ENCODE assay signal across 11 cellular contexts in the genomic region with DNA sequence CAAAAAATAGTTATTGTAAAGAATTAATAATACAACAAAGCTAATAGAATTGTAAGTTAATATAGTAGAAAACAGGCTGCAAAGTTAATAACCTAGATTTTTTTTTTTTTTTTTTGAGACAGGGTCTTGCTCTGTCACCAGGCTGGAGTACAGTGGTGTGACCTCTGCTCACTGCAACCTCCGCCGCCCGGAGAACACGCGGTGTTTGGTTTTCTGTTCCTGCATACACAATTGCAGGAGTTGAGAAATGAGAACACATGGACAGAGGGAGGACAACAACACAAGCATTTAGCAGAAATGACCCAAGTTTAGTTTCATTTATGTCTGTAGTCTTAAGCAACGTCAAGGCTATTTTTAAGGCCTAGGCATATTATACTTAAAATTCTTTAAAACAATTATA.
"Had no signal": no experiment of that assay in that cellular context is flagged by ENCODE, and none has a peak within 500 bp of the region (broad histone marks: within the 10 kb centered on the region; RNA-seq: fewer than 3 reads in every experiment).

No MANE protein-coding gene starts in this region.

- H3K4me3 Mint-ChIP-seq: GM23338, H9, HFFc6 had no signal

- H3K36me3 ChIP-seq: HAP-1 had no signal

- H3K4me1 ChIP-seq: HAP-1 had no signal

- H3K27ac ChIP-seq: GM23248 had no signal

- H3K4me2 ChIP-seq: GM23338 had no signal

- H3K4me1 Mint-ChIP-seq: GM23338, H9 had no signal

- FAIRE-seq: H1, H54 had no signal

- H3K9ac ChIP-seq: GM23248 had no signal

- H3K27ac Mint-ChIP-seq: GM23338, H9, HFFc6 had no signal

- H3K9me3 ChIP-seq: HAP-1 had no signal

- H3K4me3 ChIP-seq: GM23248, GM23338, HAP-1 had no signal

- H2AFZ ChIP-seq: GM23248, GM23338 had no signal

- DNase-seq: GM23248, GOT3, H7, H9, HCEC 1CT, HFFc6 had no signal

- H3K9me3 Mint-ChIP-seq: GM23338 had no signal

- ATAC-seq: GM23338, HCT116 had no signal
